In genomic region chr9:4207881-4208615, GRCh38 we compare ENCODE assay signal across 9 cellular contexts.
DNase-seq lines count a peak whose midpoint lies in the region; ATAC-seq and TF ChIP-seq lines count a peak whose summit lies in the region.
"Had no signal": no experiment of that assay in that cellular context is flagged by ENCODE, and none has a peak within 500 bp of the region (broad histone marks: within the 10 kb centered on the region; RNA-seq: fewer than 3 reads in every experiment).

No MANE protein-coding gene starts in this region.

- H3K4me3 ChIP-seq in brain microvascular endothelial cell (ENCODE audit: low read depth, low read length) (no peak overlapping the region), thoracic aorta (no peak overlapping the region), PC-9 (no peak overlapping the region)

- no peak overlapping the region for H3K4me2 ChIP-seq in PC-9

- H3K27me3 ChIP-seq in brain microvascular endothelial cell (replicated peaks) (no peaks in the 10 kb centered on the region), thoracic aorta (replicated peaks; ENCODE audit: insufficient read depth) (no peaks in the 10 kb centered on the region), PC-9 (ENCODE audit: insufficient read depth, low read depth) (no peaks in the 10 kb centered on the region)

- H4K20me1 ChIP-seq in PC-9 (ENCODE audit: insufficient read depth), result no peaks in the 10 kb centered on the region

- no peaks in the 10 kb centered on the region for H3F3A ChIP-seq in PC-9 (ENCODE audit: insufficient read depth, low read depth)

- intact Hi-C loops in PC-9 (cut with micrococcal nuclease; ENCODE audit: unreplicated experiment), result no loop called here

- peak; percentile 84 for ATAC-seq in HG03432 (IDR thresholded peaks at IDR 0.05; ENCODE audit: unreplicated experiment)
- peak; percentile 39 for ATAC-seq in thoracic aorta (ENCODE audit: insufficient number of reproducible peaks, low FRiP score, low read depth)
- no peak for ATAC-seq in GM18868 (IDR thresholded peaks at IDR 0.05; ENCODE audit: unreplicated experiment)

- H3K36me3 ChIP-seq in brain microvascular endothelial cell (replicated peaks), result no peaks in the 10 kb centered on the region
- H3K36me3 ChIP-seq in thoracic aorta, result no peaks in the 10 kb centered on the region
- H3K36me3 ChIP-seq in PC-9 (ENCODE audit: low read depth), result no peaks in the 10 kb centered on the region

- H3K4me1 ChIP-seq in thoracic aorta (ENCODE audit: control insufficient read depth in 1 of 2, low read depth in 2 of 2) (peaks cover 3 to 19% of the 10 kb centered on the region in 2 donors), PC-9 (replicated peaks; ENCODE audit: insufficient read depth) (no peaks in the 10 kb centered on the region)

- no TSS peak for BruUV-seq in PC-9 (replicated peaks; lab: Mats Ljungman, UMichigan)

- H3K27ac ChIP-seq in brain microvascular endothelial cell, result no peak overlapping the region
- peak overlapping the region in 1 of 2 donors; percentile 17 for H3K27ac ChIP-seq in thoracic aorta
- no peak overlapping the region for H3K27ac ChIP-seq in PC-9

- in situ Hi-C loops in brain microvascular endothelial cell (cut with HindIII; ENCODE audit: low pct_ligation_motif_present, low sequenced_read_pairs), result no loop called here
- in situ Hi-C loops in G401 (cut with HindIII; ENCODE audit: low sequenced_read_pairs), result no loop called here

- CTCF ChIA-PET in PC-9 (lab: Charles Lee), result no interaction called here

- H3K9me2 ChIP-seq in PC-9 (ENCODE audit: insufficient read depth), result no peaks in the 10 kb centered on the region

- POLR2A ChIA-PET in PC-9 (lab: Charles Lee; ENCODE audit: unreplicated experiment), result no interaction called here

- H3K9me3 ChIP-seq in thoracic aorta (no peaks in the 10 kb centered on the region), PC-9 (ENCODE audit: insufficient read depth, low read depth) (no peaks in the 10 kb centered on the region)

- H2AFZ ChIP-seq in PC-9, result no peak overlapping the region

- no peak for TF ChIP-seq CTCF in brain microvascular endothelial cell (IDR thresholded peaks at IDR 0.05; ENCODE audit: low read depth, low read length, missing control alignments)
- TF ChIP-seq CTCF in thoracic aorta (IDR thresholded peaks at IDR 0.05), result no peak
- no peak for TF ChIP-seq CTCF in PC-9 (conservative IDR thresholded peaks at IDR 0.05)

- H3K79me2 ChIP-seq in PC-9 (ENCODE audit: low read depth), result no peaks in the 10 kb centered on the region

- DNase-seq in brain microvascular endothelial cell (peak; percentile 63), hepatic stellate cell (ENCODE audit: low spot score) (peak; percentile 71), thoracic aorta (ENCODE audit: low spot score) (no peak), Ammon's horn (ENCODE audit: low spot score) (no peak), PC-9 (no peak), G401 (ENCODE audit: low spot score) (no peak)
- DNase-seq: NCI-H1105 treated with DMSO at 0.1 percent for 48 hours had no signal

Comparison
In these comparisons a context has a peak if more than half of its experiments do, and no peak if none do; other contexts are left out.
1. DNase-seq: peak in brain microvascular endothelial cell (single experiment) and hepatic stellate cell (single experiment); none in thoracic aorta (single experiment), Ammon's horn (single experiment), PC-9 (0 of 2) and G401 (single experiment).